ENCODE assay signal across 5 cellular contexts in the genomic region with DNA sequence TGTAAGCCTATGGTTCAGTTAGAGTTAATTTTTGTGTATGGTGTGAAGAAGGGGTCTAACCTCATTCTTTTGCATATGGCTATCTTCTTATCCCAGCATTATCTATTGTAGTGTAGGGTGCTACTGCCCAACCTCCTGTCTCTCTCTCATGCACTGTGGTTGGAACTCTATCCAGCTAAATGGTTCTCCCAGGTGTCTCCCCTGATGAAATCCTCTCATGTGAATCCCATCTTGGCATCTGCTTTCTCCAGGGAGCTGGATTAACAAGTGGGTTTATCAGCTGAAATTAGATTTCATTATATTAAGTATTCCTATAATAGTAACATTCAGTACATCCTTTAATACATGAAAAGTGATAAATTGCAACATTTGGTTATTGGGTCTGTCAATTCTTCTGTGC.
"Had no signal": no experiment of that assay in that cellular context is flagged by ENCODE, and none has a peak within 500 bp of the region (broad histone marks: within the 10 kb centered on the region; RNA-seq: fewer than 3 reads in every experiment).

No MANE protein-coding gene starts in this region.

- DNase-seq: H9, HCEC 1CT, KBM-7 had no signal

- H2AFZ ChIP-seq: GM23338 had no signal

- H3K4me2 ChIP-seq: GM23338 had no signal

- H3K27ac ChIP-seq: HL-60 had no signal

- H3K4me3 ChIP-seq: GM23338 had no signal
